Comparison of ENCODE assay signal across 1 cellular context in the genomic region with DNA sequence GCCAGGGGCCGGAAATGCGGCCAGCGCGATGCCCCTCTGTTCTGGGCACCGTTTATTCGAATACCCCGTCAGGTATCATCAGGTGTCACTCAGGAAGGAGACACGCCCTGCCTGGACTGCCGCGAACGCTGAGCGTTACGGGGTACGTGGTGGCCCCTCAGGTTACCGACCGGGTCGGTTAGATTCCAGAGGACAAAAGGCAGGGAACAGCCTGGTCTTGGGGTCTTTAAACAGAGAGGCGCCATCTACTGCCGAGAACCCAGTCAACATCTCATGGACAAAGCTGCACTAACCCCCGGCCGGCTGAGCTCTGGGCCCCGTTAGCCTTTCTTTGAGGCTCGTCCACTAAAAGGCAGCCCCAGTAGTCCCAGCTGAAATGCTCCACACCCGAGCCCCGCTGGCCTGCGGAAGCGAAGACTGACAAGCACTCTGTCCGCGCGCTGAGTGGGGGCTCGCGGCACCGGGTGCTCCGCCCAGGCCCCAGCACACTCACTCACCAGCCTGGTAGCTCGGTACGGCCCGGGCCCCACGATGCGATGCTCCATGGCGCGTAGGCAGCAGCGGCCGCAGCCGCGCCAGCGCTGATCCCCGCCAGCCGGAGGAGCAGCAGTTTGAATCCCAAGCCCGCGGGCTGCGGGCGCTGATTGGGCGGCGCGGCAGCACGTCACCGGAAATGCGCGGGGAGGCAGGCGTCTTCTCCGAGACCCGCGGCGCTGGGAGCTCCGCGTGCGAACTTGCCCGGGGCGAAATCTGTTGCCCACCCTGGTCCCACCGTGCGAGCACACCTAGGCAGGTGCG.
A peak's percentile ranks its signal among the peaks of the same experiment; 100 is the strongest.
TF ChIP-seq lines count a peak whose summit lies in the region.

A gene with protein sequence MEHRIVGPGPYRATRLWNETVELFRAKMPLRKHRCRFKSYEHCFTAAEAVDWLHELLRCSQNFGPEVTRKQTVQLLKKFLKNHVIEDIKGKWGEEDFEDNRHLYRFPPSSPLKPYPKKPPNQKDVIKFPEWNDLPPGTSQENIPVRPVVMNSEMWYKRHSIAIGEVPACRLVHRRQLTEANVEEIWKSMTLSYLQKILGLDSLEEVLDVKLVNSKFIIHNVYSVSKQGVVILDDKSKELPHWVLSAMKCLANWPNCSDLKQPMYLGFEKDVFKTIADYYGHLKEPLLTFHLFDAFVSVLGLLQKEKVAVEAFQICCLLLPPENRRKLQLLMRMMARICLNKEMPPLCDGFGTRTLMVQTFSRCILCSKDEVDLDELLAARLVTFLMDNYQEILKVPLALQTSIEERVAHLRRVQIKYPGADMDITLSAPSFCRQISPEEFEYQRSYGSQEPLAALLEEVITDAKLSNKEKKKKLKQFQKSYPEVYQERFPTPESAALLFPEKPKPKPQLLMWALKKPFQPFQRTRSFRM (minus strand): TSS at position 618 of the 798 bp plus-strand sequence. CDS start 73 bp downstream, at position 545.

TF ChIP-seq in K562, 482 proteins besides CTCF, POLR2A, EP300 and RAD21 (continued from another document and continues in another):
- TF ChIP-seq, protein P1, sequence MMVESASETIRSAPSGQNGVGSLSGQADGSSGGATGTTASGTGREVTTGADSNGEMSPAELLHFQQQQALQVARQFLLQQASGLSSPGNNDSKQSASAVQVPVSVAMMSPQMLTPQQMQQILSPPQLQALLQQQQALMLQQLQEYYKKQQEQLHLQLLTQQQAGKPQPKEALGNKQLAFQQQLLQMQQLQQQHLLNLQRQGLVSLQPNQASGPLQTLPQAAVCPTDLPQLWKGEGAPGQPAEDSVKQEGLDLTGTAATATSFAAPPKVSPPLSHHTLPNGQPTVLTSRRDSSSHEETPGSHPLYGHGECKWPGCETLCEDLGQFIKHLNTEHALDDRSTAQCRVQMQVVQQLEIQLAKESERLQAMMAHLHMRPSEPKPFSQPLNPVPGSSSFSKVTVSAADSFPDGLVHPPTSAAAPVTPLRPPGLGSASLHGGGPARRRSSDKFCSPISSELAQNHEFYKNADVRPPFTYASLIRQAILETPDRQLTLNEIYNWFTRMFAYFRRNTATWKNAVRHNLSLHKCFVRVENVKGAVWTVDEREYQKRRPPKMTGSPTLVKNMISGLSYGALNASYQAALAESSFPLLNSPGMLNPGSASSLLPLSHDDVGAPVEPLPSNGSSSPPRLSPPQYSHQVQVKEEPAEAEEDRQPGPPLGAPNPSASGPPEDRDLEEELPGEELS (CRISPR knock-in tag; IDR thresholded peaks at IDR 0.05; ENCODE audit: borderline replicate concordance) = peak; percentile 44; the same call in 1 of the 2 replicates
- TF ChIP-seq, protein P2, sequence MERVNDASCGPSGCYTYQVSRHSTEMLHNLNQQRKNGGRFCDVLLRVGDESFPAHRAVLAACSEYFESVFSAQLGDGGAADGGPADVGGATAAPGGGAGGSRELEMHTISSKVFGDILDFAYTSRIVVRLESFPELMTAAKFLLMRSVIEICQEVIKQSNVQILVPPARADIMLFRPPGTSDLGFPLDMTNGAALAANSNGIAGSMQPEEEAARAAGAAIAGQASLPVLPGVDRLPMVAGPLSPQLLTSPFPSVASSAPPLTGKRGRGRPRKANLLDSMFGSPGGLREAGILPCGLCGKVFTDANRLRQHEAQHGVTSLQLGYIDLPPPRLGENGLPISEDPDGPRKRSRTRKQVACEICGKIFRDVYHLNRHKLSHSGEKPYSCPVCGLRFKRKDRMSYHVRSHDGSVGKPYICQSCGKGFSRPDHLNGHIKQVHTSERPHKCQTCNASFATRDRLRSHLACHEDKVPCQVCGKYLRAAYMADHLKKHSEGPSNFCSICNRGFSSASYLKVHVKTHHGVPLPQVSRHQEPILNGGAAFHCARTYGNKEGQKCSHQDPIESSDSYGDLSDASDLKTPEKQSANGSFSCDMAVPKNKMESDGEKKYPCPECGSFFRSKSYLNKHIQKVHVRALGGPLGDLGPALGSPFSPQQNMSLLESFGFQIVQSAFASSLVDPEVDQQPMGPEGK (CRISPR knock-in tag; IDR thresholded peaks at IDR 0.05; ENCODE audit: borderline replicate concordance) = no peak
- TF ChIP-seq ELF1 (tag; IDR thresholded peaks at IDR 0.05) = peak; percentile 56
- TF ChIP-seq, protein P3, sequence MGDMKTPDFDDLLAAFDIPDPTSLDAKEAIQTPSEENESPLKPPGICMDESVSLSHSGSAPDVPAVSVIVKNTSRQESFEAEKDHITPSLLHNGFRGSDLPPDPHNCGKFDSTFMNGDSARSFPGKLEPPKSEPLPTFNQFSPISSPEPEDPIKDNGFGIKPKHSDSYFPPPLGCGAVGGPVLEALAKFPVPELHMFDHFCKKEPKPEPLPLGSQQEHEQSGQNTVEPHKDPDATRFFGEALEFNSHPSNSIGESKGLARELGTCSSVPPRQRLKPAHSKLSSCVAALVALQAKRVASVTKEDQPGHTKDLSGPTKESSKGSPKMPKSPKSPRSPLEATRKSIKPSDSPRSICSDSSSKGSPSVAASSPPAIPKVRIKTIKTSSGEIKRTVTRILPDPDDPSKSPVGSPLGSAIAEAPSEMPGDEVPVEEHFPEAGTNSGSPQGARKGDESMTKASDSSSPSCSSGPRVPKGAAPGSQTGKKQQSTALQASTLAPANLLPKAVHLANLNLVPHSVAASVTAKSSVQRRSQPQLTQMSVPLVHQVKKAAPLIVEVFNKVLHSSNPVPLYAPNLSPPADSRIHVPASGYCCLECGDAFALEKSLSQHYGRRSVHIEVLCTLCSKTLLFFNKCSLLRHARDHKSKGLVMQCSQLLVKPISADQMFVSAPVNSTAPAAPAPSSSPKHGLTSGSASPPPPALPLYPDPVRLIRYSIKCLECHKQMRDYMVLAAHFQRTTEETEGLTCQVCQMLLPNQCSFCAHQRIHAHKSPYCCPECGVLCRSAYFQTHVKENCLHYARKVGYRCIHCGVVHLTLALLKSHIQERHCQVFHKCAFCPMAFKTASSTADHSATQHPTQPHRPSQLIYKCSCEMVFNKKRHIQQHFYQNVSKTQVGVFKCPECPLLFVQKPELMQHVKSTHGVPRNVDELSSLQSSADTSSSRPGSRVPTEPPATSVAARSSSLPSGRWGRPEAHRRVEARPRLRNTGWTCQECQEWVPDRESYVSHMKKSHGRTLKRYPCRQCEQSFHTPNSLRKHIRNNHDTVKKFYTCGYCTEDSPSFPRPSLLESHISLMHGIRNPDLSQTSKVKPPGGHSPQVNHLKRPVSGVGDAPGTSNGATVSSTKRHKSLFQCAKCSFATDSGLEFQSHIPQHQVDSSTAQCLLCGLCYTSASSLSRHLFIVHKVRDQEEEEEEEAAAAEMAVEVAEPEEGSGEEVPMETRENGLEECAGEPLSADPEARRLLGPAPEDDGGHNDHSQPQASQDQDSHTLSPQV (IDR thresholded peaks at IDR 0.05) = no peak
- TF ChIP-seq, protein P4, sequence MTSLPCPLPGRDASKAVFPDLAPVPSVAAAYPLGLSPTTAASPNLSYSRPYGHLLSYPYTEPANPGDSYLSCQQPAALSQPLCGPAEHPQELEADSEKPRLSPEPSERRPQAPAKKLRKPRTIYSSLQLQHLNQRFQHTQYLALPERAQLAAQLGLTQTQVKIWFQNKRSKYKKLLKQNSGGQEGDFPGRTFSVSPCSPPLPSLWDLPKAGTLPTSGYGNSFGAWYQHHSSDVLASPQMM (CRISPR knock-in tag; IDR thresholded peaks at IDR 0.05) = no peak
- no peak for TF ChIP-seq MCM2 (IDR thresholded peaks at IDR 0.05; ENCODE audit: low read depth)
- no peak for TF ChIP-seq SNRNP70 (optimal IDR thresholded peaks at IDR 0.05; ENCODE audit: low read depth, low read length)
- TF ChIP-seq CBFA2T2 (conservative IDR thresholded peaks at IDR 0.05) = no peak
- TF ChIP-seq, protein P5, sequence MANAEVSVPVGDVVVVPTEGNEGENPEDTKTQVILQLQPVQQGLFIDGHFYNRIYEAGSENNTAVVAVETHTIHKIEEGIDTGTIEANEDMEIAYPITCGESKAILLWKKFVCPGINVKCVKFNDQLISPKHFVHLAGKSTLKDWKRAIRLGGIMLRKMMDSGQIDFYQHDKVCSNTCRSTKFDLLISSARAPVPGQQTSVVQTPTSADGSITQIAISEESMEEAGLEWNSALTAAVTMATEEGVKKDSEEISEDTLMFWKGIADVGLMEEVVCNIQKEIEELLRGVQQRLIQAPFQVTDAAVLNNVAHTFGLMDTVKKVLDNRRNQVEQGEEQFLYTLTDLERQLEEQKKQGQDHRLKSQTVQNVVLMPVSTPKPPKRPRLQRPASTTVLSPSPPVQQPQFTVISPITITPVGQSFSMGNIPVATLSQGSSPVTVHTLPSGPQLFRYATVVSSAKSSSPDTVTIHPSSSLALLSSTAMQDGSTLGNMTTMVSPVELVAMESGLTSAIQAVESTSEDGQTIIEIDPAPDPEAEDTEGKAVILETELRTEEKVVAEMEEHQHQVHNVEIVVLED (CRISPR knock-in tag; IDR thresholded peaks at IDR 0.05) = 0 out of 2 replicates have a peak, but pooled peaks have one; percentile 4
- TF ChIP-seq, protein P6, sequence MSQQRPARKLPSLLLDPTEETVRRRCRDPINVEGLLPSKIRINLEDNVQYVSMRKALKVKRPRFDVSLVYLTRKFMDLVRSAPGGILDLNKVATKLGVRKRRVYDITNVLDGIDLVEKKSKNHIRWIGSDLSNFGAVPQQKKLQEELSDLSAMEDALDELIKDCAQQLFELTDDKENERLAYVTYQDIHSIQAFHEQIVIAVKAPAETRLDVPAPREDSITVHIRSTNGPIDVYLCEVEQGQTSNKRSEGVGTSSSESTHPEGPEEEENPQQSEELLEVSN (IDR thresholded peaks at IDR 0.05; ENCODE audit: borderline replicate concordance in 1 of 2, extremely low read depth in 1 of 2, insufficient read depth in 1 of 2, insufficient read length in 1 of 2, low read depth in 1 of 2, low read length in 1 of 2, poor library complexity in 1 of 2, severe bottlenecking in 1 of 2) = peak; percentile 83 to 91
- TF ChIP-seq, protein P7, sequence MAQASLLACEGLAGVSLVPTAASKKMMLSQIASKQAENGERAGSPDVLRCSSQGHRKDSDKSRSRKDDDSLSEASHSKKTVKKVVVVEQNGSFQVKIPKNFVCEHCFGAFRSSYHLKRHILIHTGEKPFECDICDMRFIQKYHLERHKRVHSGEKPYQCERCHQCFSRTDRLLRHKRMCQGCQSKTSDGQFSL (CRISPR knock-in tag; IDR thresholded peaks at IDR 0.05) = no peak
- TF ChIP-seq, protein P7 (tag; IDR thresholded peaks at IDR 0.05) = no peak
- no peak for TF ChIP-seq SAFB2 (IDR thresholded peaks at IDR 0.05; ENCODE audit: borderline replicate concordance, low read depth, low read length, severe bottlenecking)
- TF ChIP-seq, protein P8, sequence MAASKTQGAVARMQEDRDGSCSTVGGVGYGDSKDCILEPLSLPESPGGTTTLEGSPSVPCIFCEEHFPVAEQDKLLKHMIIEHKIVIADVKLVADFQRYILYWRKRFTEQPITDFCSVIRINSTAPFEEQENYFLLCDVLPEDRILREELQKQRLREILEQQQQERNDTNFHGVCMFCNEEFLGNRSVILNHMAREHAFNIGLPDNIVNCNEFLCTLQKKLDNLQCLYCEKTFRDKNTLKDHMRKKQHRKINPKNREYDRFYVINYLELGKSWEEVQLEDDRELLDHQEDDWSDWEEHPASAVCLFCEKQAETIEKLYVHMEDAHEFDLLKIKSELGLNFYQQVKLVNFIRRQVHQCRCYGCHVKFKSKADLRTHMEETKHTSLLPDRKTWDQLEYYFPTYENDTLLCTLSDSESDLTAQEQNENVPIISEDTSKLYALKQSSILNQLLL (CRISPR knock-in tag; IDR thresholded peaks at IDR 0.05; ENCODE audit: borderline replicate concordance) = no peak
- peak; percentile 83; the same call in 1 of the 2 replicates for TF ChIP-seq FOXM1 (IDR thresholded peaks at IDR 0.05; ENCODE audit: low read depth)
- peak; percentile 96 for TF ChIP-seq FOXM1 (CRISPR knock-in tag; IDR thresholded peaks at IDR 0.05; ENCODE audit: low read depth)
- TF ChIP-seq PHB (CRISPR knock-in tag; IDR thresholded peaks at IDR 0.05) = 0 out of 2 replicates have a peak, but pooled peaks have one; percentile 10
- no peak for TF ChIP-seq ETV6 (IDR thresholded peaks at IDR 0.05; ENCODE audit: borderline replicate concordance in 1 of 2, low read depth in 2 of 2, low read length in 1 of 2)
- no peak for TF ChIP-seq ETV6 (CRISPR knock-in tag; IDR thresholded peaks at IDR 0.05; ENCODE audit: borderline replicate concordance)
- TF ChIP-seq HCFC1 (IDR thresholded peaks at IDR 0.05; ENCODE audit: low read depth, low read length) = peak; percentile 58
- TF ChIP-seq STAT5B (CRISPR knock-in tag; IDR thresholded peaks at IDR 0.05) = no peak
- no peak for TF ChIP-seq ZNF146 (CRISPR knock-in tag; IDR thresholded peaks at IDR 0.05; ENCODE audit: unreplicated experiment)
- no peak for TF ChIP-seq COPS2 (conservative IDR thresholded peaks at IDR 0.05)
- TF ChIP-seq MTF1 (CRISPR knock-in tag; IDR thresholded peaks at IDR 0.05; ENCODE audit: borderline replicate concordance) = no peak
- TF ChIP-seq MYBL2 (IDR thresholded peaks at IDR 0.05; ENCODE audit: low read depth) = peak; percentile 97
- TF ChIP-seq MYBL2 (CRISPR knock-in tag; IDR thresholded peaks at IDR 0.05; ENCODE audit: borderline replicate concordance) = peak; percentile 97; the same call in 1 of the 2 replicates
